ENCODE assay signal across 14 cellular contexts in the genomic region with DNA sequence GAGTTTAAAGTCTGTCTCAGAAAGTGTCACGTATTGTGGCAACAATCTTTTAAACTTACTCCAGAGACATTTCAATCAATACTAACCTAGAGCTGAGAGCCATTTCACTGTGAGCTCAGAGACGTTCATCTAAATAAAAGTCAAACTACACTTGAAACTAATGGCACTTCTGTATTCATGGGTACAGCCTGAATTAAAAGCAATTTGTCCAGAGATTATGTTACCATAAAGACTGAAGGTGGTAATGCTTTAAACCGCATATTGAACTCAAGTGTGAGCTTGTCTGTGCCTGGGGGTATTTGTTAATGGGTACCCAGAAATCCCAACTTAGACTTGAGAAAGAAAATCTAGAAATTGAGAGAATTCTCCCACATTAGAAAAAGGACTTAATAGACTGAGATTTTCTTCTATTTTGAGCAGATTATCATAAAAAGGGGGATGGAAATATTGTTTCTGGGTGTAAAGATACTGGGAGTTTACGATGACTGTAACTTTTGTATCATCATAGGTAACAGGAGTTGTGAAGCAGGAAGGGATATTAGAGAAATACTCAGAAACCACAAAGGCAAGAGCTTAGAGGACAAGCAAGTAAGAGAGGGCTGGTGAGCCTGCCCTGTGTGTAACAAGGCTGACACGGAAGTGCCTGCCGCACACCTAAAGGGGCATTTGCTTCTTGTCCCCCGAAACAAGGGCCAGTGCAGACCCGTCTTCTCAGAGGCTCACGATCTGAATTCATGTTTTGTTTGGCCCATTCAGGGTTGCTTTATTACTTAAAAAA. TPM values are rescaled to one million over a fixed set of nuclear protein-coding genes. Genes with fewer than 3 reads are reported as not detected.
DNase-seq lines count a peak whose midpoint lies in the region; ATAC-seq lines count a peak whose summit lies in the region.
"Had no signal": no experiment of that assay in that cellular context is flagged by ENCODE, and none has a peak within 500 bp of the region (broad histone marks: within the 10 kb centered on the region; RNA-seq: fewer than 3 reads in every experiment).

No MANE protein-coding gene starts in this region.

- peaks cover 46% of the 10 kb centered on the region for H3K4me1 Mint-ChIP-seq in stimulated activated effector memory CD8-positive, alpha-beta T cell treated with anti-CD3 and anti-CD28 coated beads, Interleukin-12 subunit alpha, Interleukin-12 subunit beta, amount 100 ng/mL, for 72 hours

- H3K27ac Mint-ChIP-seq in stimulated activated effector memory CD8-positive, alpha-beta T cell treated with anti-CD3 and anti-CD28 coated beads, Interleukin-12 subunit alpha, Interleukin-12 subunit beta, amount 100 ng/mL, for 72 hours = peak overlapping the region; percentile 63
- H3K27ac Mint-ChIP-seq: progenitor cell of endocrine pancreas had no signal

- H3K4me3 Mint-ChIP-seq in stimulated activated effector memory CD8-positive, alpha-beta T cell treated with anti-CD3 and anti-CD28 coated beads, Interleukin-12 subunit alpha, Interleukin-12 subunit beta, amount 100 ng/mL, for 72 hours = no peak overlapping the region

- no peaks in the 10 kb centered on the region for H3K9me3 Mint-ChIP-seq in stimulated activated effector memory CD8-positive, alpha-beta T cell treated with anti-CD3 and anti-CD28 coated beads, Interleukin-12 subunit alpha, Interleukin-12 subunit beta, amount 100 ng/mL, for 72 hours

- H3K36me3 Mint-ChIP-seq in stimulated activated effector memory CD8-positive, alpha-beta T cell treated with anti-CD3 and anti-CD28 coated beads, Interleukin-12 subunit alpha, Interleukin-12 subunit beta, amount 100 ng/mL, for 72 hours = peaks cover 27% of the 10 kb centered on the region

- DNase-seq in NCI-H1417 (lab: John Stamatoyannopoulos, UW) = peak in 2 of 3 experiments; percentile 38 to 45
- no peak for DNase-seq in NCI-H1417 treated with DMSO at 0.1 percent for 48 hours (lab: John Stamatoyannopoulos, UW)
- DNase-seq in NCI-H69 (lab: John Stamatoyannopoulos, UW) = peak; percentile 52
- DNase-seq in left colon = no peak
- no peak for DNase-seq in stimulated activated effector memory CD8-positive, alpha-beta T cell treated with anti-CD3 and anti-CD28 coated beads, Interleukin-12 subunit alpha, Interleukin-12 subunit beta, amount 100 ng/mL, for 72 hours (ENCODE audit: low spot score in 2 of 2)
- DNase-seq in C1 segment of cervical spinal cord (lab: John Stamatoyannopoulos, UW) = no peak
- DNase-seq: activated naive CD4-positive, alpha-beta T cell; central memory CD4-positive, alpha-beta T cell; gastrocnemius medialis; MM.1S; NCI-H345 had no signal

- intact Hi-C loops in left colon (cut with DNase I, micrococcal nuclease) = no loop called here

- peak; percentile 18 for ATAC-seq in left colon
- ATAC-seq in stimulated activated effector memory CD8-positive, alpha-beta T cell treated with anti-CD3 and anti-CD28 coated beads, Interleukin-12 subunit alpha, Interleukin-12 subunit beta, amount 100 ng/mL, for 72 hours = no peak
- no peak for ATAC-seq in HG03108 (IDR thresholded peaks at IDR 0.05; ENCODE audit: unreplicated experiment)
- no peak for ATAC-seq in HG02798 (IDR thresholded peaks at IDR 0.05; ENCODE audit: poor library complexity, unreplicated experiment)

RNA-seq across cellular contexts. Expression of gene LRIG1, which starts 36.9 kb away (rescaled TPM):
- total RNA-seq in left colon = 10 to 100 TPM; 55.4 to 57.0 TPM

Comparison
In these comparisons a context has a peak if more than half of its experiments do, and no peak if none do; other contexts are left out.
1. DNase-seq: peak in NCI-H1417 (2 of 3) and NCI-H69 (single experiment); none in NCI-H1417 treated with DMSO at 0.1 percent for 48 hours (single experiment), left colon (0 of 2), stimulated activated effector memory CD8-positive, alpha-beta T cell treated with anti-CD3 and anti-CD28 coated beads, Interleukin-12 subunit alpha, Interleukin-12 subunit beta, amount 100 ng/mL, for 72 hours (0 of 2) and C1 segment of cervical spinal cord (0 of 14).